18 cellular contexts compared by ENCODE assay signal in genomic region chr1:96387785-96388184, GRCh38.
DNase-seq lines count a peak whose midpoint lies in the region; ATAC-seq, FAIRE-seq and TF ChIP-seq lines count a peak whose summit lies in the region.
"Had no signal": no experiment of that assay in that cellular context is flagged by ENCODE, and none has a peak within 500 bp of the region (broad histone marks: within the 10 kb centered on the region; RNA-seq: fewer than 3 reads in every experiment).

No MANE protein-coding gene starts in this region.

- no peak overlapping the region for H3K4me2 ChIP-seq in IMR-90 (ENCODE audit: low read depth, low read length)
- H3K4me2 ChIP-seq in endothelial cell of umbilical vein (ENCODE audit: insufficient read depth, low read length): peak overlapping the region; percentile 53
- H3K4me2 ChIP-seq in keratinocyte (ENCODE audit: control insufficient read depth, extremely low read depth, insufficient read depth, low read depth, low read length): no peak overlapping the region

- H3K36me3 ChIP-seq in IMR-90 (ENCODE audit: control insufficient read depth, insufficient read depth, low read length) (no peaks in the 10 kb centered on the region), endothelial cell of umbilical vein (ENCODE audit: control insufficient read depth in 2 of 2, extremely low read depth in 1 of 2, insufficient read depth in 2 of 2, low read length in 2 of 2) (no peaks in the 10 kb centered on the region), keratinocyte (ENCODE audit: control insufficient read depth in 2 of 2, extremely low read depth in 1 of 2, insufficient read depth in 2 of 2, low read length in 2 of 2) (no peaks in the 10 kb centered on the region)
- H3K36me3 ChIP-seq: SJSA1 had no signal

- peak overlapping the region; percentile 57 for H3K4ac ChIP-seq in IMR-90 (ENCODE audit: low read depth, low read length)

- TF ChIP-seq RAD21 in IMR-90 (IDR thresholded peaks at IDR 0.05; ENCODE audit: low read length): no peak

- no peaks in the 10 kb centered on the region for H3K9me3 Mint-ChIP-seq in activated CD4-positive, alpha-beta memory T cell treated with anti-CD3 and anti-CD28 coated beads, Interleukin-2, amount 10 ng/mL, durations not matched to agents 7 days and 5 days
- H3K9me3 Mint-ChIP-seq in stimulated activated naive CD8-positive, alpha-beta T cell treated with anti-CD3 and anti-CD28 coated beads, Interleukin-15, amount 100 ng/mL, for 72 hours: peaks cover 9 to 11% of the 10 kb centered on the region in 2 donors

- H3K27ac Mint-ChIP-seq in activated CD4-positive, alpha-beta memory T cell treated with anti-CD3 and anti-CD28 coated beads, Interleukin-2, amount 10 ng/mL, durations not matched to agents 7 days and 5 days: no peak overlapping the region
- H3K27ac Mint-ChIP-seq in stimulated activated naive CD8-positive, alpha-beta T cell treated with anti-CD3 and anti-CD28 coated beads, Interleukin-15, amount 100 ng/mL, for 72 hours: no peak overlapping the region

- peak overlapping the region; percentile 69; the same call in 2 of the 3 replicates for H2BK15ac ChIP-seq in IMR-90 (ENCODE audit: low read depth, low read length)

- peak overlapping the region; percentile 25 for H4K91ac ChIP-seq in IMR-90 (ENCODE audit: insufficient read depth, low read depth, low read length)

- intact Hi-C loops in IMR-90 (cut with micrococcal nuclease) (no loop called here), endothelial cell of umbilical vein (cut with micrococcal nuclease) (loop anchor here (2.0 to 5.0 kb wide), 3 partner anchors 25 to 335 kb away; no protein-coding TSS in a partner anchor)

- H2AK5ac ChIP-seq in IMR-90 (ENCODE audit: low read depth, low read length): peak overlapping the region; percentile 93

- H3K4me1 ChIP-seq in IMR-90 (ENCODE audit: control insufficient read depth, insufficient read depth, low read length): peaks cover 7% of the 10 kb centered on the region
- peaks cover 22% of the 10 kb centered on the region for H3K4me1 ChIP-seq in endothelial cell of umbilical vein (ENCODE audit: control insufficient read depth, extremely low read depth, insufficient read depth, low read length)
- H3K4me1 ChIP-seq in keratinocyte (ENCODE audit: control insufficient read depth, extremely low read depth, insufficient read depth, low read length): peaks cover 5% of the 10 kb centered on the region
- H3K4me1 ChIP-seq: Caco-2 had no signal

- peak overlapping the region; percentile 58 for H2BK20ac ChIP-seq in IMR-90 (ENCODE audit: low read depth, low read length)

- 0 out of 2 replicates have a peak, but pooled peaks cover 3% of the 10 kb centered on the region for H3K9me1 ChIP-seq in IMR-90 (ENCODE audit: insufficient read depth, low read length)
- H3K9me1 ChIP-seq in endothelial cell of umbilical vein (replicated peaks; ENCODE audit: control insufficient read depth, extremely low read depth, insufficient read depth, low read length): no peaks in the 10 kb centered on the region
- H3K9me1 ChIP-seq in keratinocyte (ENCODE audit: control insufficient read depth, extremely low read depth, insufficient read depth, low read length): no peaks in the 10 kb centered on the region

- H3K18ac ChIP-seq in IMR-90 (ENCODE audit: low read depth, low read length): peak overlapping the region; percentile 84

- POLR2A ChIA-PET in IMR-90 (lab: Charles Lee; ENCODE audit: unreplicated experiment) (no interaction called here), endothelial cell of umbilical vein (lab: Charles Lee) (no interaction called here)
- POLR2A ChIA-PET in activated CD4-positive, alpha-beta memory T cell treated with anti-CD3 and anti-CD28 coated beads, Interleukin-2, amount 10 ng/mL, durations not matched to agents 7 days and 5 days (lab: Charles Lee): no interaction called here

- H3K56ac ChIP-seq in IMR-90 (ENCODE audit: extremely low read depth, insufficient read depth, low read length): no peak overlapping the region

- H4K5ac ChIP-seq in IMR-90 (ENCODE audit: low read depth, low read length): peak overlapping the region; percentile 71; the same call in 1 of the 2 replicates

- H3K9me3 ChIP-seq in IMR-90 (ENCODE audit: control insufficient read depth, insufficient read depth, low read length) (peaks cover 4% of the 10 kb centered on the region; the same call in 1 of the 2 replicates), endothelial cell of umbilical vein (replicated peaks; ENCODE audit: control insufficient read depth, insufficient read depth, low read length) (no peaks in the 10 kb centered on the region), keratinocyte (ENCODE audit: control insufficient read depth, low read depth, low read length) (no peaks in the 10 kb centered on the region)
- H3K9me3 ChIP-seq: Caco-2, SJSA1 had no signal

- in situ Hi-C loops in IMR-90 (cut with MboI; ENCODE audit: low sequenced_read_pairs): no loop called here

- H3K27me3 ChIP-seq in IMR-90 (ENCODE audit: control insufficient read depth, insufficient read depth, low read length) (no peaks in the 10 kb centered on the region), endothelial cell of umbilical vein (ENCODE audit: control insufficient read depth in 2 of 2, insufficient read depth in 2 of 2, low read length in 2 of 2) (no peaks in the 10 kb centered on the region), keratinocyte (ENCODE audit: control insufficient read depth, extremely low read depth, insufficient read depth, low read length) (no peaks in the 10 kb centered on the region)
- H3K27me3 ChIP-seq: SJSA1 had no signal

- H3K27me3 Mint-ChIP-seq in activated CD4-positive, alpha-beta memory T cell treated with anti-CD3 and anti-CD28 coated beads, Interleukin-2, amount 10 ng/mL, durations not matched to agents 7 days and 5 days: no peaks in the 10 kb centered on the region
- H3K27me3 Mint-ChIP-seq in stimulated activated naive CD8-positive, alpha-beta T cell treated with anti-CD3 and anti-CD28 coated beads, Interleukin-15, amount 100 ng/mL, for 72 hours: no peaks in the 10 kb centered on the region

- no peaks in the 10 kb centered on the region for H3K36me3 Mint-ChIP-seq in activated CD4-positive, alpha-beta memory T cell treated with anti-CD3 and anti-CD28 coated beads, Interleukin-2, amount 10 ng/mL, durations not matched to agents 7 days and 5 days (ENCODE audit: low read depth)

- DNase-seq in IMR-90 (no peak), NCI-H446 (lab: John Stamatoyannopoulos, UW) (peak; percentile 90 to 98), endothelial cell of umbilical vein (ENCODE audit: low read depth, low spot score) (peak; percentile 20), keratinocyte (ENCODE audit: low read depth, low spot score) (peak; percentile 74), NCI-H187 (lab: John Stamatoyannopoulos, UW) (no peak)
- DNase-seq in activated CD4-positive, alpha-beta memory T cell treated with anti-CD3 and anti-CD28 coated beads, Interleukin-2, amount 10 ng/mL, durations not matched to agents 7 days and 5 days: no peak
- no peak for DNase-seq in stimulated activated naive CD8-positive, alpha-beta T cell treated with anti-CD3 and anti-CD28 coated beads, Interleukin-15, amount 100 ng/mL, for 72 hours
- DNase-seq: ACHN, AML-193, Caco-2, DMS79, MV-4-11, NCI-H1417, NCI-H2081 treated with DMSO at 0.1 percent for 48 hours, NCI-H345 had no signal

- H4K8ac ChIP-seq in IMR-90 (ENCODE audit: low read depth in 2 of 2, low read length in 2 of 2): no peak overlapping the region

- no CpG with 5 or more reads among the region's 3 CpGs for WGBS in IMR-90 (ENCODE audit: extremely low coverage in 2 of 2, insufficient read length in 1 of 2), 2 experiments

- H2AK9ac ChIP-seq in IMR-90 (replicated peaks; ENCODE audit: low read depth, low read length, poor library complexity): peak overlapping the region; percentile 33

- H2BK120ac ChIP-seq in IMR-90 (ENCODE audit: low read depth, low read length): peak overlapping the region; percentile 89

- no peaks in the 10 kb centered on the region for H3K4me1 Mint-ChIP-seq in activated CD4-positive, alpha-beta memory T cell treated with anti-CD3 and anti-CD28 coated beads, Interleukin-2, amount 10 ng/mL, durations not matched to agents 7 days and 5 days
- H3K4me1 Mint-ChIP-seq in stimulated activated naive CD8-positive, alpha-beta T cell treated with anti-CD3 and anti-CD28 coated beads, Interleukin-15, amount 100 ng/mL, for 72 hours: no peaks in the 10 kb centered on the region

- dilution Hi-C loops in IMR-90 (cut with HindIII; ENCODE audit: low sequenced_read_pairs, unreplicated experiment): no loop called here
- dilution Hi-C loops in endothelial cell of umbilical vein (cut with MboI; ENCODE audit: extremely low pct_ligation_motif_present, low sequenced_read_pairs): no loop called here
- dilution Hi-C loops in keratinocyte (cut with MboI; ENCODE audit: extremely low pct_ligation_motif_present, low sequenced_read_pairs): no loop called here

- peak overlapping the region; percentile 10 for H2BK5ac ChIP-seq in IMR-90 (ENCODE audit: low read depth, low read length, poor library complexity, severe bottlenecking)

- no peak overlapping the region for H2AFZ ChIP-seq in IMR-90 (replicated peaks; ENCODE audit: low read length, poor library complexity)
- H2AFZ ChIP-seq in endothelial cell of umbilical vein (ENCODE audit: low read depth, low read length): peak overlapping the region; percentile 28
- no peak overlapping the region for H2AFZ ChIP-seq in keratinocyte (ENCODE audit: control insufficient read depth, low read length)

- no peak overlapping the region for H3K4me3 Mint-ChIP-seq in activated CD4-positive, alpha-beta memory T cell treated with anti-CD3 and anti-CD28 coated beads, Interleukin-2, amount 10 ng/mL, durations not matched to agents 7 days and 5 days
- no peak overlapping the region for H3K4me3 Mint-ChIP-seq in stimulated activated naive CD8-positive, alpha-beta T cell treated with anti-CD3 and anti-CD28 coated beads, Interleukin-15, amount 100 ng/mL, for 72 hours

- H3K27ac ChIP-seq in IMR-90 (ENCODE audit: insufficient read depth, low read length): no peak overlapping the region
- H3K27ac ChIP-seq in endothelial cell of umbilical vein (ENCODE audit: insufficient read depth, low read depth, low read length): peak overlapping the region; percentile 93
- no peak overlapping the region for H3K27ac ChIP-seq in keratinocyte (ENCODE audit: control insufficient read depth, insufficient read depth, low read length)
- H3K27ac ChIP-seq: HL-60 had no signal

- no TSS peak for BruUV-seq in IMR-90 (replicated peaks; lab: Mats Ljungman, UMichigan)
- BruUV-seq in endothelial cell of umbilical vein (replicated peaks; lab: Mats Ljungman, UMichigan): no TSS peak

- no peaks in the 10 kb centered on the region for H3K79me1 ChIP-seq in IMR-90 (ENCODE audit: low read depth in 1 of 2, low read length in 2 of 2)

- ATAC-seq in IMR-90 (ENCODE audit: low read depth): no peak
- ATAC-seq in stimulated activated naive CD8-positive, alpha-beta T cell treated with anti-CD3 and anti-CD28 coated beads, Interleukin-15, amount 100 ng/mL, for 72 hours: no peak

- H4K20me1 ChIP-seq in IMR-90 (ENCODE audit: insufficient read depth, low read length): no peaks in the 10 kb centered on the region
- H4K20me1 ChIP-seq in endothelial cell of umbilical vein (replicated peaks; ENCODE audit: control insufficient read depth, extremely low read depth, insufficient read depth, low read length): no peaks in the 10 kb centered on the region
- H4K20me1 ChIP-seq in keratinocyte (ENCODE audit: control insufficient read depth, extremely low read depth, insufficient read depth, low read length): no peaks in the 10 kb centered on the region

- H3K14ac ChIP-seq in IMR-90 (replicated peaks; ENCODE audit: low read depth, low read length): peak overlapping the region; percentile 47; the same call in 1 of the 2 replicates

- no peak for TF ChIP-seq POLR2A in IMR-90 (IDR thresholded peaks at IDR 0.05; ENCODE audit: low read depth, low read length)
- no peak for TF ChIP-seq POLR2A in endothelial cell of umbilical vein (IDR thresholded peaks at IDR 0.05; ENCODE audit: low read depth, low read length)

- H3K4me3 ChIP-seq in IMR-90 (ENCODE audit: insufficient read depth, low read depth, low read length) (no peak overlapping the region), endothelial cell of umbilical vein (replicated peaks in 1 of 3; ENCODE audit: insufficient read depth in 1 of 3, low read depth in 1 of 3, low read length in 3 of 3) (no peak overlapping the region), keratinocyte (ENCODE audit: control insufficient read depth in 2 of 3, extremely low read depth in 1 of 3, insufficient read depth in 2 of 3, low read depth in 1 of 3, low read length in 3 of 3) (no peak overlapping the region)
- H3K4me3 ChIP-seq: SJSA1 had no signal

- no peak overlapping the region for H3K9ac ChIP-seq in IMR-90 (ENCODE audit: low read depth, low read length)
- H3K9ac ChIP-seq in endothelial cell of umbilical vein (replicated peaks; ENCODE audit: extremely low read depth, insufficient read depth, low read length): peak overlapping the region; percentile 60
- H3K9ac ChIP-seq in keratinocyte (ENCODE audit: control insufficient read depth, extremely low read depth, insufficient read depth, low read length): no peak overlapping the region

- CTCF ChIA-PET in IMR-90 (lab: Yijun Ruan, JAX) (no interaction called here), endothelial cell of umbilical vein (lab: Charles Lee) (interaction anchor here (1.0 to 1.4 kb wide), 2 partner anchors 24 to 26 kb away, joined by 3 to 6 read pairs; no protein-coding TSS in a partner anchor)
- CTCF ChIA-PET in activated CD4-positive, alpha-beta memory T cell treated with anti-CD3 and anti-CD28 coated beads, Interleukin-2, amount 10 ng/mL, durations not matched to agents 7 days and 5 days (lab: Charles Lee): no interaction called here

- H3K23ac ChIP-seq in IMR-90 (ENCODE audit: low read depth, low read length): 0 out of 2 replicates have a peak overlapping the region, but pooled peaks have one; percentile 1

- TF ChIP-seq CTCF in IMR-90 (conservative IDR thresholded peaks at IDR 0.05; ENCODE audit: low read depth, low read length) (no peak), endothelial cell of umbilical vein (IDR thresholded peaks at IDR 0.05; ENCODE audit: extremely low read depth in 1 of 2, insufficient read depth in 1 of 2, low read depth in 1 of 2, low read length in 2 of 2) (no peak), keratinocyte (optimal IDR thresholded peaks at IDR 0.05 in 1 of 3, IDR thresholded peaks at IDR 0.05 in 1 of 3, conservative IDR thresholded peaks at IDR 0.05 in 1 of 3; ENCODE audit: extremely low read depth in 1 of 3, insufficient read depth in 2 of 3, low read length in 3 of 3) (no peak)

- no peak for FAIRE-seq in endothelial cell of umbilical vein (lab: Jason Lieb, UNC)
- peak; percentile 74 for FAIRE-seq in keratinocyte (lab: Jason Lieb, UNC)
- FAIRE-seq: HTR-8/SVneo had no signal

- H3K79me2 ChIP-seq in endothelial cell of umbilical vein (ENCODE audit: control insufficient read depth, insufficient read depth, low read length): no peaks in the 10 kb centered on the region
- no peaks in the 10 kb centered on the region for H3K79me2 ChIP-seq in keratinocyte (ENCODE audit: control insufficient read depth, insufficient read depth, low read length)

Comparison
In these comparisons a context has a peak if more than half of its experiments do, and no peak if none do; other contexts are left out.
1. DNase-seq: peak in NCI-H446 (2 of 2), endothelial cell of umbilical vein (single experiment) and keratinocyte (single experiment); none in IMR-90 (single experiment), activated CD4-positive, alpha-beta memory T cell treated with anti-CD3 and anti-CD28 coated beads, Interleukin-2, amount 10 ng/mL, durations not matched to agents 7 days and 5 days (single experiment), NCI-H187 (0 of 2) and stimulated activated naive CD8-positive, alpha-beta T cell treated with anti-CD3 and anti-CD28 coated beads, Interleukin-15, amount 100 ng/mL, for 72 hours (0 of 2).